Comparison of ENCODE assay signal across 8 cellular contexts in genomic region chr3:11236588-11237461, GRCh38. TPM values are rescaled to one million over a fixed set of nuclear protein-coding genes. Genes with fewer than 3 reads are reported as not detected.
A peak's percentile ranks its signal among the peaks of the same experiment; 100 is the strongest.
DNase-seq lines count a peak whose midpoint lies in the region; ATAC-seq and FAIRE-seq lines count a peak whose summit lies in the region.

No MANE protein-coding gene starts in this region.

- DNase-seq in AG08395 (ENCODE audit: low spot score) (peak; percentile 31), GM19239 (ENCODE audit: insufficient read length, low spot score) (peak; percentile 63), NCI-H2107 treated with DMSO at 0.1 percent for 48 hours (lab: John Stamatoyannopoulos, UW; ENCODE audit: unreplicated experiment) (peak; percentile 18), ecto neural progenitor cell (ENCODE audit: low spot score) (peak; percentile 68), mesenchymal stem cell (peak; percentile 50)
- peak; percentile 82 for DNase-seq in activated CD4-positive, alpha-beta T cell treated with anti-CD3 and anti-CD28 coated beads, Interleukin-2, amount 50 U/mL, for 1 hour
- DNase-seq in stimulated activated CD8-positive, alpha-beta memory T cell treated with anti-CD3 and anti-CD28 coated beads, Interleukin-7, amount 100 ng/mL, for 1 hour (ENCODE audit: low read depth in 2 of 2): peak; percentile 49 to 70

- no peak for ATAC-seq in GM18907 (IDR thresholded peaks at IDR 0.05; ENCODE audit: unreplicated experiment)

- no peak overlapping the region for H2BK15ac ChIP-seq in mesenchymal stem cell (ENCODE audit: low read depth, poor library complexity, severe bottlenecking)

- no peak overlapping the region for H4K91ac ChIP-seq in mesenchymal stem cell (ENCODE audit: low read length)

- peak overlapping the region; percentile 27 for H2BK120ac ChIP-seq in mesenchymal stem cell (ENCODE audit: low read depth, low read length)

- H3K14ac ChIP-seq in mesenchymal stem cell (ENCODE audit: low read length in 2 of 2): no peak overlapping the region

- H3K4ac ChIP-seq in mesenchymal stem cell (ENCODE audit: low read depth in 1 of 2, low read length in 2 of 2): no peak overlapping the region

- no peak overlapping the region for H3K4me3 ChIP-seq in mesenchymal stem cell (ENCODE audit: insufficient read depth in 1 of 2, low read depth in 1 of 2, low read length in 2 of 2)

- H3K4me2 ChIP-seq in mesenchymal stem cell (ENCODE audit: low read length, poor library complexity, severe bottlenecking): no peak overlapping the region

- peaks cover 4% of the 10 kb centered on the region for H3K4me1 ChIP-seq in mesenchymal stem cell (ENCODE audit: control insufficient read depth, insufficient read depth, low read depth, low read length)

- no peak for FAIRE-seq in GM19239 (lab: Jason Lieb, UNC)

- H3K9me3 ChIP-seq in mesenchymal stem cell (ENCODE audit: control insufficient read depth, low read length): peaks cover 8% of the 10 kb centered on the region

- no peaks in the 10 kb centered on the region for H3K27me3 ChIP-seq in mesenchymal stem cell (ENCODE audit: control insufficient read depth in 1 of 2, insufficient read depth in 1 of 2, low read length in 2 of 2)

- whole genome bisulfite sequencing in mesenchymal stem cell: 70% methylated on average over 2 of the region's 8 CpGs

- no peak overlapping the region for H2BK5ac ChIP-seq in mesenchymal stem cell (ENCODE audit: low read depth, low read length, poor library complexity, severe bottlenecking)

- no peak overlapping the region for H3K23ac ChIP-seq in mesenchymal stem cell (ENCODE audit: low read length in 2 of 2)

- H3K27ac ChIP-seq in mesenchymal stem cell (ENCODE audit: low read length, poor library complexity, severe bottlenecking): no peak overlapping the region

- no peak overlapping the region for H2AFZ ChIP-seq in mesenchymal stem cell (ENCODE audit: low read depth, low read length)

- H4K8ac ChIP-seq in mesenchymal stem cell (ENCODE audit: low read length): no peak overlapping the region

- H3K79me1 ChIP-seq in mesenchymal stem cell (replicated peaks; ENCODE audit: low read length, poor library complexity, severe bottlenecking): peaks cover 18% of the 10 kb centered on the region

- H2AK5ac ChIP-seq in mesenchymal stem cell (ENCODE audit: low read length, severe bottlenecking): no peak overlapping the region

- H2BK12ac ChIP-seq in mesenchymal stem cell (ENCODE audit: low read length in 2 of 2): no peak overlapping the region

- peak overlapping the region; percentile 73 for H3K9ac ChIP-seq in mesenchymal stem cell (ENCODE audit: low read length)

- H3K18ac ChIP-seq in mesenchymal stem cell (ENCODE audit: low read depth in 1 of 2, low read length in 2 of 2): no peak overlapping the region

- H3K36me3 ChIP-seq in mesenchymal stem cell (ENCODE audit: control insufficient read depth in 1 of 2, insufficient read depth in 2 of 2, low read depth in 1 of 2, low read length in 2 of 2): peaks cover 7 to 26% of the 10 kb centered on the region in 2 experiments

RNA-seq across cellular contexts. Expression of gene ATG7, which starts 35.4 kb away (rescaled TPM):
- polyA plus RNA-seq in mesenchymal stem cell (2013, experiment 1 of 2): 18.7 TPM
- polyA plus RNA-seq in mesenchymal stem cell (2013, experiment 2 of 2): 18.7 TPM

Comparison
In these comparisons a context has a peak if more than half of its experiments do, and no peak if none do; other contexts are left out.
1. DNase-seq: peak in every context shown above with its lines; median percentile 82 in activated CD4-positive, alpha-beta T cell treated with anti-CD3 and anti-CD28 coated beads, Interleukin-2, amount 50 U/mL, for 1 hour; 68 in ecto neural progenitor cell; 63 in GM19239; 60 in stimulated activated CD8-positive, alpha-beta memory T cell treated with anti-CD3 and anti-CD28 coated beads, Interleukin-7, amount 100 ng/mL, for 1 hour; 50 in mesenchymal stem cell; 31 in AG08395; 18 in NCI-H2107 treated with DMSO at 0.1 percent for 48 hours.